Comparison of ENCODE assay signal across 4 cellular contexts in genomic region chr10:55348534-55348933, GRCh38.
TF ChIP-seq lines count a peak whose summit lies in the region.

No MANE protein-coding gene starts in this region.

TF ChIP-seq in HepG2, 621 proteins besides CTCF, POLR2A, EP300 and RAD21 (continues in another document):
- TF ChIP-seq PAX8 (CRISPR knock-in tag; IDR thresholded peaks at IDR 0.05; ENCODE audit: borderline replicate concordance) (no peak), SNRNP70 (IDR thresholded peaks at IDR 0.05; ENCODE audit: low read depth, low read length) (no peak), MXD3 (CRISPR knock-in tag; IDR thresholded peaks at IDR 0.05) (no peak), SALL1 (CRISPR knock-in tag; IDR thresholded peaks at IDR 0.05) (no peak), ATF1 (CRISPR knock-in tag; IDR thresholded peaks at IDR 0.05) (no peak), LBX2 (CRISPR knock-in tag; IDR thresholded peaks at IDR 0.05; ENCODE audit: borderline replicate concordance) (no peak), ZSCAN25 (CRISPR knock-in tag; IDR thresholded peaks at IDR 0.05) (no peak), ZNF446 (CRISPR knock-in tag; IDR thresholded peaks at IDR 0.05) (no peak), MAFK (conservative IDR thresholded peaks at IDR 0.05 in 1 of 2, IDR thresholded peaks at IDR 0.05 in 1 of 2; ENCODE audit: low read length in 2 of 2) (peak; percentile 59 to 74), ZNF33B (CRISPR knock-in tag; IDR thresholded peaks at IDR 0.05) (no peak), MAFF (IDR thresholded peaks at IDR 0.05; ENCODE audit: low read depth, low read length) (peak; percentile 46; the same call in 1 of the 2 replicates)

TF ChIP-seq in A549, 52 proteins besides CTCF, POLR2A, EP300 and RAD21:
- TF ChIP-seq HEYL (CRISPR knock-in tag; IDR thresholded peaks at IDR 0.05) (no peak), MAFK (IDR thresholded peaks at IDR 0.05; ENCODE audit: partially characterized antibody) (peak; percentile 41), CBX8 (IDR thresholded peaks at IDR 0.05) (no peak), HES2 (IDR thresholded peaks at IDR 0.05) (no peak)
TF ChIP-seq in A549: peak in this region for 1.

TF ChIP-seq in GM23338, 12 proteins besides CTCF, POLR2A, EP300 and RAD21 (continues in another document):
- TF ChIP-seq ZNF114 (CRISPR knock-in tag; IDR thresholded peaks at IDR 0.05) (no peak), POLR2AphosphoS5 (IDR thresholded peaks at IDR 0.05; ENCODE audit: low read depth) (no peak), ZNF462 (CRISPR knock-in tag; IDR thresholded peaks at IDR 0.05) (no peak), ZNF331 (CRISPR knock-in tag; IDR thresholded peaks at IDR 0.05; ENCODE audit: low read depth) (no peak), STAT1 (IDR thresholded peaks at IDR 0.05; ENCODE audit: unreplicated experiment) (no peak), NANOG (IDR thresholded peaks at IDR 0.05; ENCODE audit: borderline replicate concordance) (no peak), EZH2phosphoT487 (IDR thresholded peaks at IDR 0.05; ENCODE audit: unreplicated experiment) (no peak), REST (IDR thresholded peaks at IDR 0.05; ENCODE audit: unreplicated experiment) (no peak)

TF ChIP-seq in IMR-90, 13 proteins besides CTCF, POLR2A, EP300 and RAD21:
- TF ChIP-seq MAFK (IDR thresholded peaks at IDR 0.05; ENCODE audit: low read depth, low read length): 0 out of 2 replicates have a peak, but pooled peaks have one; percentile 39
- TF ChIP-seq RFX5 (IDR thresholded peaks at IDR 0.05; ENCODE audit: low read depth, low read length): no peak
